In genomic region chr1:45569962-45570581, GRCh38 we compare ENCODE assay signal across 1 cellular context.
A peak's percentile ranks its signal among the peaks of the same experiment; 100 is the strongest.
TF ChIP-seq lines count a peak whose summit lies in the region.

No MANE protein-coding gene starts in this region.

TF ChIP-seq in HepG2, 621 proteins besides CTCF, POLR2A, EP300 and RAD21 (continued from another document and continues in another):
- no peak for TF ChIP-seq ZBTB37 (CRISPR knock-in tag; IDR thresholded peaks at IDR 0.05)
- no peak for TF ChIP-seq NFAT5 (CRISPR knock-in tag; IDR thresholded peaks at IDR 0.05)
- peak; percentile 27 for TF ChIP-seq ZNF883 (CRISPR knock-in tag; IDR thresholded peaks at IDR 0.05; ENCODE audit: not compliant biosample characterization)
- TF ChIP-seq BHLHE40 (IDR thresholded peaks at IDR 0.05; ENCODE audit: low read length), result no peak; the same call in 1 of the 2 replicates
- TF ChIP-seq SAP130 (CRISPR knock-in tag; IDR thresholded peaks at IDR 0.05; ENCODE audit: low read depth), result peak; percentile 58; the same call in 1 of the 2 replicates
- TF ChIP-seq JUNB (CRISPR knock-in tag; IDR thresholded peaks at IDR 0.05; ENCODE audit: borderline replicate concordance), result no peak
- TF ChIP-seq DMTF1 (CRISPR knock-in tag; IDR thresholded peaks at IDR 0.05), result no peak
- TF ChIP-seq RNF2 (conservative IDR thresholded peaks at IDR 0.05; ENCODE audit: low read depth), result no peak
- TF ChIP-seq TCF7L2 (IDR thresholded peaks at IDR 0.05; ENCODE audit: low read depth, low read length), result no peak
- no peak for TF ChIP-seq ZNF326 (CRISPR knock-in tag; IDR thresholded peaks at IDR 0.05; ENCODE audit: borderline replicate concordance)
- TF ChIP-seq ZSCAN9 (CRISPR knock-in tag; IDR thresholded peaks at IDR 0.05; ENCODE audit: borderline replicate concordance), result no peak
- no peak for TF ChIP-seq ESRRA (CRISPR knock-in tag; IDR thresholded peaks at IDR 0.05; ENCODE audit: low read depth)
- TF ChIP-seq ZNF788 (CRISPR knock-in tag; IDR thresholded peaks at IDR 0.05; ENCODE audit: borderline replicate concordance), result no peak
- TF ChIP-seq TOPORS (CRISPR knock-in tag; IDR thresholded peaks at IDR 0.05), result no peak
- TF ChIP-seq POLR2AphosphoS5 (IDR thresholded peaks at IDR 0.05; ENCODE audit: low read depth, low read length), result 0 out of 2 replicates have a peak, but pooled peaks have one; percentile 15
- no peak for TF ChIP-seq SRY (CRISPR knock-in tag; IDR thresholded peaks at IDR 0.05)
- no peak for TF ChIP-seq SNRNP70 (IDR thresholded peaks at IDR 0.05; ENCODE audit: low read depth, low read length)
- no peak for TF ChIP-seq CC2D1A (CRISPR knock-in tag; IDR thresholded peaks at IDR 0.05)
- TF ChIP-seq SOX13 (IDR thresholded peaks at IDR 0.05), result no peak
- TF ChIP-seq SOX13 (CRISPR knock-in tag; conservative IDR thresholded peaks at IDR 0.05 in 1 of 2, IDR thresholded peaks at IDR 0.05 in 1 of 2), result no peak
- TF ChIP-seq MTA3 (CRISPR knock-in tag; IDR thresholded peaks at IDR 0.05), result no peak
- TF ChIP-seq PREB (CRISPR knock-in tag; IDR thresholded peaks at IDR 0.05), result no peak
- TF ChIP-seq ZEB1 (IDR thresholded peaks at IDR 0.05; ENCODE audit: insufficient replicate concordance, low read depth), result peak; percentile 42
- no peak for TF ChIP-seq THRA (CRISPR knock-in tag; IDR thresholded peaks at IDR 0.05; ENCODE audit: borderline replicate concordance)
- no peak for TF ChIP-seq HINFP (CRISPR knock-in tag; IDR thresholded peaks at IDR 0.05; ENCODE audit: low read depth)
- no peak for TF ChIP-seq HDAC6 (IDR thresholded peaks at IDR 0.05; ENCODE audit: low read depth, low read length)
- TF ChIP-seq ISX (CRISPR knock-in tag; conservative IDR thresholded peaks at IDR 0.05), result no peak
- no peak for TF ChIP-seq ZBTB3 (CRISPR knock-in tag; IDR thresholded peaks at IDR 0.05; ENCODE audit: borderline replicate concordance, low read depth)
- no peak for TF ChIP-seq AFF4 (CRISPR knock-in tag; IDR thresholded peaks at IDR 0.05)
- TF ChIP-seq EHMT2 (IDR thresholded peaks at IDR 0.05; ENCODE audit: borderline replicate concordance, low read depth, low read length), result no peak
- peak; percentile 13; the same call in 1 of the 2 replicates for TF ChIP-seq FOXK1 (CRISPR knock-in tag; IDR thresholded peaks at IDR 0.05; ENCODE audit: borderline replicate concordance, low read depth)
- peak; percentile 95 for TF ChIP-seq STAG1 (CRISPR knock-in tag; IDR thresholded peaks at IDR 0.05)
- no peak for TF ChIP-seq SIN3B (IDR thresholded peaks at IDR 0.05; ENCODE audit: low read length)
- TF ChIP-seq NR3C1 (CRISPR knock-in tag; IDR thresholded peaks at IDR 0.05), result no peak
- no peak for TF ChIP-seq ATF2 (CRISPR knock-in tag; IDR thresholded peaks at IDR 0.05)
- TF ChIP-seq ZBTB49 (CRISPR knock-in tag; IDR thresholded peaks at IDR 0.05; ENCODE audit: borderline replicate concordance), result no peak
- no peak for TF ChIP-seq MAF1 (CRISPR knock-in tag; IDR thresholded peaks at IDR 0.05; ENCODE audit: borderline replicate concordance)
